Comparison of ENCODE assay signal across 8 cellular contexts in the genomic region with DNA sequence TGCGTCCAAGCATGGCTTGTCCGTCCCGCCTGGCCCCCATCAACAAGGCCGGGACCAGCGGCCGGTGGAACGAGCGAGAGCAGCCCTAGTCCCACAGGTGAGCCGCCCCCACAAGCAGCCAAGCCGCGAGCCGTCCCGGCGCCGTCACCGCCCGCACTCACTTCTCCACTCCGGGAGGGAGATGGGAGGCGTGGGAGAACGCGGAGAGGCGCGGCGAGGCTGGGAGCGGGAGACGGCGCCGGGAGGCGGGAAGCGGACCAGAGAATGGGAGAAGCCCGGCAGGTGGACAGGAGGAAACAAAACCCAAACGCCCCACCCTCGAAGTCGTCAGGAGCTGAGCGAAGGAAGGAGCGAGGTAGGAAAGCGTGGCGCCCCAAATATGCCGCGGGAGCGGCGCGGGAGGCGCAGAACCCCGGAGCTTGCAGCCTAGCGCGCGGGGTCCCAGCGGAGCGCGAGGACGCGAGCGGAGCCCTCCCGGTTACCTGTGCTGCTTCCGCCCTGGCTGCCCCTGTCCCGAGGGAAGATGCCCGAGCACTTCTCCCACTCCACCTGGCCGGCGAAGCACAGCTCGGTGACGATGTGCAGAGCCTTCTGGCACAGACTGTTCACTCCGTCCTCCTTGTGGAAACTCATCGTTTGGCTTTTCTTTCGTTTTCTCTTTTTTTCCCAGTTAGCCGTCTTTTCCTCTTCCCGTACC. TPM values are rescaled to one million over a fixed set of nuclear protein-coding genes. Genes with fewer than 3 reads are reported as not detected.
DNase-seq lines count a peak whose midpoint lies in the region; ATAC-seq and TF ChIP-seq lines count a peak whose summit lies in the region.

No MANE protein-coding gene starts in this region.

- TF ChIP-seq POLR2A in vagina (IDR thresholded peaks at IDR 0.05) = no peak

- no peak overlapping the region for H3K9ac ChIP-seq in duodenal mucosa (ENCODE audit: low read depth in 1 of 2, low read length in 2 of 2)

- H3K9me3 ChIP-seq in BE2C = no peaks in the 10 kb centered on the region
- H3K9me3 ChIP-seq in duodenal mucosa (ENCODE audit: control insufficient read depth in 1 of 2, low read length in 2 of 2) = no peaks in the 10 kb centered on the region
- H3K9me3 ChIP-seq in mesodermal cell (ENCODE audit: control insufficient read depth, low read length) = no peaks in the 10 kb centered on the region
- no peaks in the 10 kb centered on the region for H3K9me3 ChIP-seq in vagina
- H3K9me3 ChIP-seq in SJCRH30 (replicated peaks) = no peaks in the 10 kb centered on the region

- H3K4me3 ChIP-seq in BE2C (ENCODE audit: low read depth, low read length) = peak overlapping the region; percentile 41
- H3K4me3 ChIP-seq in duodenal mucosa (ENCODE audit: low read depth in 1 of 2, low read length in 2 of 2) = peak overlapping the region; percentile 59 to 80
- peak overlapping the region; percentile 62 for H3K4me3 ChIP-seq in mesodermal cell (ENCODE audit: extremely low read depth, insufficient read depth, low read length, poor library complexity, severe bottlenecking)
- H3K4me3 ChIP-seq in vagina = peak overlapping the region; percentile 43 to 48
- no peak overlapping the region for H3K4me3 ChIP-seq in SJCRH30

- H3K36me3 ChIP-seq in BE2C (no peaks in the 10 kb centered on the region), duodenal mucosa (ENCODE audit: control insufficient read depth in 1 of 2, insufficient read depth in 2 of 2, low read length in 2 of 2) (no peaks in the 10 kb centered on the region), mesodermal cell (ENCODE audit: control insufficient read depth, insufficient read depth, low read length) (no peaks in the 10 kb centered on the region), vagina (no peaks in the 10 kb centered on the region), SJCRH30 (no peaks in the 10 kb centered on the region)

- DNase-seq in BE2C = no peak
- DNase-seq in NCI-H128 (lab: John Stamatoyannopoulos, UW; ENCODE audit: unreplicated experiment) = peak; percentile 28
- DNase-seq in vagina (ENCODE audit: extremely low spot score in 2 of 2) = no peak
- DNase-seq in SJCRH30 = no peak
- DNase-seq in NK-92 (lab: John Stamatoyannopoulos, UW; ENCODE audit: unreplicated experiment) = no peak

- 0 to 2% methylated on average over 25 to 42 of the region's 67 CpGs for WGBS in mesodermal cell (ENCODE audit: insufficient coverage in 2 of 2), 2 experiments

- TF ChIP-seq CTCF in BE2C (IDR thresholded peaks at IDR 0.05; ENCODE audit: low read depth, low read length) (no peak), vagina (IDR thresholded peaks at IDR 0.05) (no peak)

- H3K4me1 ChIP-seq in BE2C (no peaks in the 10 kb centered on the region), duodenal mucosa (ENCODE audit: control insufficient read depth in 1 of 2, insufficient read depth in 2 of 2, low read length in 2 of 2) (peaks cover 0 to 4% of the 10 kb centered on the region in 2 donors), mesodermal cell (ENCODE audit: control insufficient read depth, insufficient read depth, low read length, poor library complexity, severe bottlenecking) (peaks cover 7% of the 10 kb centered on the region), vagina (peaks cover 4% of the 10 kb centered on the region), SJCRH30 (no peaks in the 10 kb centered on the region)

- intact Hi-C loops in vagina (cut with DNase I) = no loop called here

- ATAC-seq in HG02973 (IDR thresholded peaks at IDR 0.05; ENCODE audit: unreplicated experiment) = no peak

- H3K27me3 ChIP-seq in BE2C = peaks cover 67% of the 10 kb centered on the region
- peaks cover 28 to 44% of the 10 kb centered on the region in 2 donors for H3K27me3 ChIP-seq in duodenal mucosa (ENCODE audit: control insufficient read depth in 1 of 2, insufficient read depth in 2 of 2, low read length in 2 of 2)
- no peaks in the 10 kb centered on the region for H3K27me3 ChIP-seq in vagina
- 0 out of 2 replicates have a peak, but pooled peaks cover 2% of the 10 kb centered on the region for H3K27me3 ChIP-seq in SJCRH30

- no peak overlapping the region for H3K27ac ChIP-seq in duodenal mucosa (ENCODE audit: low read depth, low read length)
- no peak overlapping the region for H3K27ac ChIP-seq in mesodermal cell (ENCODE audit: low read depth, low read length, severe bottlenecking)
- H3K27ac ChIP-seq in vagina = no peak overlapping the region
- H3K27ac ChIP-seq in SJCRH30 = no peak overlapping the region

RNA-seq across cellular contexts. Expression of a gene that starts 0.6 kb away (rescaled TPM):
- polyA plus RNA-seq in BE2C (2012; ENCODE audit: insufficient read depth, insufficient read length, low read depth) = not detected
- 2.4 TPM for polyA plus RNA-seq in mesodermal cell (2013, experiment 1 of 2)
- 2.9 TPM for polyA plus RNA-seq in mesodermal cell (2013, experiment 2 of 2)
- total RNA-seq in vagina = 2.2 TPM
- not detected in 2 replicates for total RNA-seq in SJCRH30 (2014; rRNA removed; shearing (Covaris generic))
